Comparison of ENCODE assay signal across 19 cellular contexts in genomic region chr11:64590763-64591221, GRCh38. TPM values are rescaled to one million over a fixed set of nuclear protein-coding genes. Genes with fewer than 3 reads are reported as not detected.
"Had no signal": no experiment of that assay in that cellular context is flagged by ENCODE, and none has a peak within 500 bp of the region (broad histone marks: within the 10 kb centered on the region; RNA-seq: fewer than 3 reads in every experiment).

TSS of gene SLC22A12 (plus strand) at chr11:64591220. CDS start at chr11:64591557, 337 bp downstream.

- H3K4me3 ChIP-seq: ovary, tibial artery had no signal

- H3K9ac ChIP-seq: SK-N-SH had no signal

- H3K27me3 ChIP-seq: ovary had no signal

- ATAC-seq: activated naive CD4-positive, alpha-beta T cell treated with anti-CD3 and anti-CD28 coated beads, Interleukin-2, amount 50 U/mL, for 72 hours; effector memory CD8-positive, alpha-beta T cell; T-cell had no signal

- H3K27ac ChIP-seq: ovary, tibial artery had no signal

- H3K9me3 ChIP-seq: ovary, SK-N-SH had no signal

- H3K36me3 ChIP-seq: ovary, tibial artery had no signal

- H3K4me1 ChIP-seq: tibial artery had no signal

- DNase-seq: activated CD4-positive, alpha-beta T cell treated with anti-CD3 and anti-CD28 coated beads, Interleukin-2, amount 50 U/mL, for 1 hour; activated gamma-delta T cell; activated T-cell treated with anti-CD3 and anti-CD28 coated beads, Interleukin-2, amount 50 U/mL, for 24 hours; cerebellar nuclear complex; effector memory CD8-positive, alpha-beta T cell; foreskin melanocyte; head of caudate nucleus; SK-N-SH; stimulated activated CD4-positive, alpha-beta T cell treated with anti-CD3 and anti-CD28 coated beads, Interleukin-4, amount 100 ng/mL, for 24 hours; stimulated activated naive CD4-positive, alpha-beta T cell; T-cell; T-helper 9 cell had no signal

RNA-seq across cellular contexts. Expression of gene SLC22A12, which starts in this region (rescaled TPM):
- total RNA-seq: activated naive CD4-positive, alpha-beta T cell treated with anti-CD3 and anti-CD28 coated beads, Interleukin-2, amount 50 U/mL, for 72 hours; fibroblast of lung; ovary; skeletal muscle tissue; subcutaneous adipose tissue; T-cell had no signal
- polyA plus RNA-seq: fibroblast of lung, neural cell, ovary, SK-N-SH had no signal
